In genomic region chr12:132685400-132685799, GRCh38 we compare ENCODE assay signal across 11 cellular contexts. TPM values are rescaled to one million over a fixed set of nuclear protein-coding genes. Genes with fewer than 3 reads are reported as not detected.
DNase-seq lines count a peak whose midpoint lies in the region; ATAC-seq, FAIRE-seq and TF ChIP-seq lines count a peak whose summit lies in the region.
"Had no signal": no experiment of that assay in that cellular context is flagged by ENCODE, and none has a peak within 500 bp of the region (broad histone marks: within the 10 kb centered on the region; RNA-seq: fewer than 3 reads in every experiment).

No MANE protein-coding gene starts in this region.

- SMC1A ChIA-PET in GM12878 (lab: Charles Lee; ENCODE audit: uncharacterized antibody, unreplicated experiment) = interaction anchor here (0.8 kb wide), 1 partner anchor 223 kb away, joined by 3 read pairs; no protein-coding TSS in a partner anchor

- TF ChIP-seq EP300 in GM12878 (IDR thresholded peaks at IDR 0.05; ENCODE audit: borderline replicate concordance in 1 of 2, control insufficient read depth in 1 of 2, low read depth in 2 of 2, low read length in 2 of 2) = no peak

- POLR2A ChIA-PET in GM12878 (lab: Charles Lee) = interaction anchor here (0.5 to 1.7 kb wide), 5 partner anchors 21 to 615 kb away, joined by 3 to 6 read pairs (median 3); partner anchors contain the start of gene PGAM5

- no peak for TF ChIP-seq RAD21 in GM12878 (IDR thresholded peaks at IDR 0.05; ENCODE audit: insufficient read depth, low read depth, low read length)

- H3K36me3 ChIP-seq in DND-41 (ENCODE audit: insufficient read depth, low read length) (peaks cover 37% of the 10 kb centered on the region), Loucy (ENCODE audit: insufficient read depth, low read length) (no peaks in the 10 kb centered on the region), GM12878 (ENCODE audit: control insufficient read depth in 2 of 2, insufficient read depth in 2 of 2, low read length in 1 of 2) (peaks cover 0 to 2% of the 10 kb centered on the region in 2 experiments; a peak in 2 of 4 replicates), mucosa of descending colon (ENCODE audit: low read depth) (no peaks in the 10 kb centered on the region)

- RAD21 ChIA-PET in GM12878 (lab: Charles Lee; ENCODE audit: unreplicated experiment) = no interaction called here

- peaks cover 33% of the 10 kb centered on the region for H3K4me1 ChIP-seq in DND-41 (ENCODE audit: insufficient read depth, low read length)
- peaks cover 41% of the 10 kb centered on the region for H3K4me1 ChIP-seq in Loucy (ENCODE audit: insufficient read depth, low read length, poor library complexity, severe bottlenecking)
- peaks cover 5% of the 10 kb centered on the region for H3K4me1 ChIP-seq in GM12878 (ENCODE audit: control insufficient read depth, insufficient read depth, low read length)
- H3K4me1 ChIP-seq in mucosa of descending colon (ENCODE audit: low read depth) = peaks cover 16% of the 10 kb centered on the region

- H3K79me2 ChIP-seq in DND-41 (ENCODE audit: insufficient read depth, low read length) (peaks cover 83% of the 10 kb centered on the region), Loucy (ENCODE audit: insufficient read depth, low read length) (peaks cover 72% of the 10 kb centered on the region), GM12878 (ENCODE audit: control insufficient read depth, insufficient read depth, low read length) (peaks cover 51% of the 10 kb centered on the region)

- peaks cover 4% of the 10 kb centered on the region; the same call in 1 of the 2 replicates for H3F3A ChIP-seq in Loucy (ENCODE audit: low read depth)

- no peaks in the 10 kb centered on the region for H3K27me3 ChIP-seq in DND-41 (ENCODE audit: insufficient read depth, low read length, poor library complexity)
- H3K27me3 ChIP-seq in Loucy (ENCODE audit: insufficient read depth, low read length, poor library complexity, severe bottlenecking) = no peaks in the 10 kb centered on the region
- no peaks in the 10 kb centered on the region for H3K27me3 ChIP-seq in GM12878 (replicated peaks in 1 of 2; ENCODE audit: control insufficient read depth in 2 of 2, insufficient read depth in 2 of 2, low read length in 1 of 2)
- H3K27me3 ChIP-seq: tibial artery had no signal

- intact Hi-C loops in GM12878 (cut with micrococcal nuclease; ENCODE audit: unreplicated experiment) = no loop called here
- intact Hi-C loops in mucosa of descending colon (cut with DNase I, micrococcal nuclease) = no loop called here

- WGBS in GM12878 (ENCODE audit: insufficient coverage, insufficient replicate concordance, low lambda C conversion rate, missing lambda C conversion rate) = 85% methylated on average over 5 of the region's 5 CpGs

- ATAC-seq in DND-41 (ENCODE audit: insufficient read depth, low read depth) (no peak), GM12878 (no peak), GM21737 (IDR thresholded peaks at IDR 0.05; ENCODE audit: unreplicated experiment) (no peak), GM21423 (IDR thresholded peaks at IDR 0.05; ENCODE audit: unreplicated experiment) (no peak), mucosa of descending colon (no peak)
- ATAC-seq: left ventricle myocardium superior had no signal

- no peak for TF ChIP-seq POLR2A in GM12878 (IDR thresholded peaks at IDR 0.05; ENCODE audit: low read depth, low read length)

- H3K4me1 Mint-ChIP-seq in nephron = peaks cover 11% of the 10 kb centered on the region

- H3K9me3 ChIP-seq in DND-41 (ENCODE audit: insufficient read depth, low read length, severe bottlenecking) (no peaks in the 10 kb centered on the region), Loucy (ENCODE audit: insufficient read depth, low read depth, low read length) (no peaks in the 10 kb centered on the region), GM12878 (replicated peaks; ENCODE audit: control insufficient read depth, insufficient read depth, low read length) (peaks cover 6% of the 10 kb centered on the region; the same call in 2 of the 3 replicates), mucosa of descending colon (no peaks in the 10 kb centered on the region)
- H3K9me3 ChIP-seq: tibial artery had no signal

- H3K4me2 ChIP-seq in DND-41 (ENCODE audit: insufficient read depth, low read length) = peak overlapping the region; percentile 64
- H3K4me2 ChIP-seq in Loucy (ENCODE audit: low read depth, low read length, poor library complexity, severe bottlenecking) = peak overlapping the region; percentile 93
- peak overlapping the region; percentile 74 for H3K4me2 ChIP-seq in GM12878 (ENCODE audit: control insufficient read depth, insufficient read depth)

- BruUV-seq in GM12878 (replicated peaks; lab: Mats Ljungman, UMichigan) = TSS peak; percentile 89

- H3K4me3 ChIP-seq in DND-41 (ENCODE audit: low read depth in 1 of 2, low read length in 2 of 2) = peak overlapping the region; percentile 82; a peak in 3 of 4 replicates
- H3K4me3 ChIP-seq in Loucy (ENCODE audit: low read length, poor library complexity, severe bottlenecking) = peak overlapping the region; percentile 86
- H3K4me3 ChIP-seq in GM12878 = peak overlapping the region; percentile 83; the same call in 1 of the 2 replicates
- H3K4me3 ChIP-seq in mucosa of descending colon = no peak overlapping the region

- peak overlapping the region; percentile 75 to 85 (median 84) for H3K4me3 Mint-ChIP-seq in nephron

- peaks cover 28% of the 10 kb centered on the region for H3K36me3 Mint-ChIP-seq in nephron (ENCODE audit: low read depth)

- FAIRE-seq in GM12878 (lab: Jason Lieb, UNC) = no peak

- TF ChIP-seq CTCF in DND-41 (IDR thresholded peaks at IDR 0.05; ENCODE audit: borderline replicate concordance, extremely low read depth, low read length, poor library complexity, severe bottlenecking) (no peak), Loucy (conservative IDR thresholded peaks at IDR 0.05; ENCODE audit: low read length) (no peak), GM12878 (IDR thresholded peaks at IDR 0.05 in 2 of 3, conservative IDR thresholded peaks at IDR 0.05 in 1 of 3; ENCODE audit: control insufficient read depth in 2 of 3, extremely low read depth in 1 of 3, insufficient read depth in 1 of 3, low read depth in 3 of 3, low read length in 3 of 3) (no peak), nephron (IDR thresholded peaks at IDR 0.05; ENCODE audit: unreplicated experiment in 3 of 3) (no peak), mucosa of descending colon (IDR thresholded peaks at IDR 0.05) (no peak)

- H3K27me3 Mint-ChIP-seq in nephron (ENCODE audit: low read depth) = peaks cover 11% of the 10 kb centered on the region

- DNase-seq in DND-41 = no peak
- DNase-seq in GM12878 (ENCODE audit: low read depth, low spot score) = no peak
- DNase-seq in mucosa of descending colon = no peak
- DNase-seq: H7, left ventricle myocardium superior, NCI-H524 treated with DMSO at 0.1 percent for 48 hours, tibial artery had no signal

- H3K9me2 ChIP-seq in Loucy (replicated peaks; ENCODE audit: low read depth, low read length) = no peaks in the 10 kb centered on the region

- CTCF ChIA-PET in GM12878 (lab: Yijun Ruan, JAX) = no interaction called here

- peaks cover 4% of the 10 kb centered on the region for H3K9me3 Mint-ChIP-seq in nephron

- H3K9ac ChIP-seq in DND-41 (ENCODE audit: low read depth, low read length) (peak overlapping the region; percentile 99), Loucy (ENCODE audit: low read depth, low read length, poor library complexity, severe bottlenecking) (peak overlapping the region; percentile 89), GM12878 (ENCODE audit: control insufficient read depth, insufficient read depth, low read length) (peak overlapping the region; percentile 34; the same call in 1 of the 2 replicates)

- in situ Hi-C loops in GM12878 (cut with MboI) = no loop called here

- H3K27ac ChIP-seq in DND-41 (ENCODE audit: low read length) (peak overlapping the region; percentile 12), GM12878 (ENCODE audit: control insufficient read depth, insufficient read depth) (no peak overlapping the region)
- H3K27ac ChIP-seq: tibial artery had no signal

- H4K20me1 ChIP-seq in DND-41 (ENCODE audit: insufficient read depth, low read length) (peaks cover 56% of the 10 kb centered on the region), Loucy (ENCODE audit: insufficient read depth, low read length, poor library complexity, severe bottlenecking) (peaks cover 48% of the 10 kb centered on the region), GM12878 (ENCODE audit: control insufficient read depth, insufficient read depth) (no peaks in the 10 kb centered on the region)

- H2AFZ ChIP-seq in DND-41 (ENCODE audit: low read depth, low read length) (no peak overlapping the region), Loucy (ENCODE audit: low read length) (no peak overlapping the region), GM12878 (ENCODE audit: control insufficient read depth, low read depth, low read length) (no peak overlapping the region)

- peak overlapping the region in 2 of 3 experiments; percentile 66 to 72 for H3K27ac Mint-ChIP-seq in nephron

RNA-seq across cellular contexts. Expression of gene POLE, which starts 1.7 kb away (rescaled TPM):
- 207 and 245 TPM in 2 replicates for total RNA-seq in GM12878 (2013; cell fraction: nucleolus; rRNA removed)
- total RNA-seq in GM12878 (2014; rRNA removed) (56.1 and 69.6 TPM in 2 replicates), GM12878 (2014; rRNA removed; fragmentation: Illumina TruSeq; extraction: Trizol) (24.8 and 26.7 TPM in 2 replicates), GM12878 (2021) (86.8 and 103 TPM in 2 replicates), mucosa of descending colon (10 to 100 TPM; 45.0 to 72.2 (median 55.1) TPM)
- 26.2 TPM for polyA plus RNA-seq in GM12878 (2011; ENCODE audit: low read depth)
- polyA plus RNA-seq in GM12878 (2011; rRNA removed) (21.4 and 43.6 TPM in 2 replicates), GM12878 (2014; fragmentation: Illumina TruSeq; extraction: Trizol) (29.8 and 50.0 TPM in 2 replicates), GM12878 (2014; fragmentation: Nextera tagmentation; extraction: Ambion mirVana) (1 to 10 TPM; 2.3 to 3.5 TPM), GM12878 (2014; rRNA removed) (84.2 and 91.5 TPM in 2 replicates), GM12878 (2016; fragmentation: Nextera tagmentation; extraction: Ambion mirVana) (10 to 100 TPM; 28.7 to 30.6 TPM)
- polyA plus RNA-seq in GM12878 (2011; cell fraction: cytosol; rRNA removed) = 34.1 and 49.3 TPM in 2 replicates
- 389 and 485 TPM in 2 replicates for polyA plus RNA-seq in GM12878 (2011; cell fraction: nucleus; rRNA removed)
- polyA plus RNA-seq in GM12878 (2012) = 40.1 and 40.7 TPM in 2 replicates
- polyA minus RNA-seq in GM12878 (2011; rRNA and poly(A)+ RNA removed) = 94.9 and 113 TPM in 2 replicates
- 56.0 and 75.9 TPM in 2 replicates for polyA minus RNA-seq in GM12878 (2011; cell fraction: cytosol; rRNA and poly(A)+ RNA removed)
- 192 and 321 TPM in 2 replicates for polyA minus RNA-seq in GM12878 (2011; cell fraction: nucleus; rRNA and poly(A)+ RNA removed)

RNA-seq across cellular contexts. Expression of gene PXMP2, which starts 2.0 kb away (rescaled TPM):
- total RNA-seq in GM12878 (2013; cell fraction: nucleolus; rRNA removed) = 4.5 and 6.7 TPM in 2 replicates
- total RNA-seq in GM12878 (2014; rRNA removed) = 61.5 and 65.0 TPM in 2 replicates
- total RNA-seq in GM12878 (2014; rRNA removed; fragmentation: Illumina TruSeq; extraction: Trizol) = 37.6 and 38.1 TPM in 2 replicates
- total RNA-seq in GM12878 (2021) = 40.9 and 41.5 TPM in 2 replicates
- 9.8 TPM for polyA plus RNA-seq in GM12878 (2011; ENCODE audit: low read depth)
- 31.6 and 36.4 TPM in 2 replicates for polyA plus RNA-seq in GM12878 (2011; rRNA removed)
- polyA plus RNA-seq in GM12878 (2011; cell fraction: cytosol; rRNA removed) = 46.6 and 57.4 TPM in 2 replicates
- polyA plus RNA-seq in GM12878 (2011; cell fraction: nucleus; rRNA removed) = 25.1 and 30.4 TPM in 2 replicates
- polyA plus RNA-seq in GM12878 (2012) = 29.3 and 31.8 TPM in 2 replicates
- 18.4 and 42.6 TPM in 2 replicates for polyA plus RNA-seq in GM12878 (2014; fragmentation: Illumina TruSeq; extraction: Trizol)
- 10 to 100 TPM in 1 of 2 experiments, 1 to 10 TPM in 1; 4.0 to 10.3 TPM for polyA plus RNA-seq in GM12878 (2014; fragmentation: Nextera tagmentation; extraction: Ambion mirVana)
- 68.5 and 73.6 TPM in 2 replicates for polyA plus RNA-seq in GM12878 (2014; rRNA removed)
- 10 to 100 TPM; 66.7 to 97.8 TPM for polyA plus RNA-seq in GM12878 (2016; fragmentation: Nextera tagmentation; extraction: Ambion mirVana)
- 11.2 and 15.8 TPM in 2 replicates for polyA minus RNA-seq in GM12878 (2011; rRNA and poly(A)+ RNA removed)
- polyA minus RNA-seq in GM12878 (2011; cell fraction: cytosol; rRNA and poly(A)+ RNA removed) = 9.6 and 11.4 TPM in 2 replicates
- polyA minus RNA-seq in GM12878 (2011; cell fraction: nucleus; rRNA and poly(A)+ RNA removed) = 4.0 and 8.3 TPM in 2 replicates
- 100 to 1,000 TPM in 1 of 3 donors, 10 to 100 TPM in 2; 52.1 to 141 (median 66.3) TPM for total RNA-seq in mucosa of descending colon

RNA-seq across cellular contexts. Expression of gene PGAM5, which starts 25.2 kb away (rescaled TPM):
- total RNA-seq in GM12878 (2013; cell fraction: nucleolus; rRNA removed) = 11.7 and 13.8 TPM in 2 replicates
- total RNA-seq in GM12878 (2014; rRNA removed) (71.2 and 81.8 TPM in 2 replicates), GM12878 (2014; rRNA removed; fragmentation: Illumina TruSeq; extraction: Trizol) (47.6 and 55.7 TPM in 2 replicates), GM12878 (2021) (79.7 and 90.9 TPM in 2 replicates), mucosa of descending colon (10 to 100 TPM; 25.5 to 38.9 (median 30.9) TPM)
- 13.7 TPM for polyA plus RNA-seq in GM12878 (2011; ENCODE audit: low read depth)
- polyA plus RNA-seq in GM12878 (2011; rRNA removed) (16.2 and 27.7 TPM in 2 replicates), GM12878 (2014; fragmentation: Illumina TruSeq; extraction: Trizol) (16.5 and 44.3 TPM in 2 replicates), GM12878 (2014; fragmentation: Nextera tagmentation; extraction: Ambion mirVana) (10 to 100 TPM in 1 of 2 experiments, 1 to 10 TPM in 1; 9.6 to 16.4 TPM), GM12878 (2014; rRNA removed) (66.9 and 68.4 TPM in 2 replicates), GM12878 (2016; fragmentation: Nextera tagmentation; extraction: Ambion mirVana) (10 to 100 TPM in 1 of 2 experiments, 1 to 10 TPM in 1; 8.2 to 46.3 TPM)
- 37.0 and 60.9 TPM in 2 replicates for polyA plus RNA-seq in GM12878 (2011; cell fraction: cytosol; rRNA removed)
- 21.7 and 34.5 TPM in 2 replicates for polyA plus RNA-seq in GM12878 (2011; cell fraction: nucleus; rRNA removed)
- polyA plus RNA-seq in GM12878 (2012) = 23.3 and 33.4 TPM in 2 replicates
- polyA minus RNA-seq in GM12878 (2011; rRNA and poly(A)+ RNA removed) = 44.8 and 87.5 TPM in 2 replicates
- polyA minus RNA-seq in GM12878 (2011; cell fraction: cytosol; rRNA and poly(A)+ RNA removed) = 35.5 and 42.9 TPM in 2 replicates
- polyA minus RNA-seq in GM12878 (2011; cell fraction: nucleus; rRNA and poly(A)+ RNA removed) = 12.3 and 23.3 TPM in 2 replicates

Comparison
In these comparisons a context has a peak if more than half of its experiments do, and no peak if none do; other contexts are left out.
1. H3K9ac ChIP-seq: peak in every context shown above with its lines; median percentile 99 in DND-41; 89 in Loucy; 34 in GM12878.